Comparison of ENCODE assay signal across 8 cellular contexts in genomic region chr14:49688701-49689030, GRCh38. TPM values are rescaled to one million over a fixed set of nuclear protein-coding genes. Genes with fewer than 3 reads are reported as not detected.
DNase-seq lines count a peak whose midpoint lies in the region; ATAC-seq, FAIRE-seq and TF ChIP-seq lines count a peak whose summit lies in the region.

No MANE protein-coding gene starts in this region.

- H3K9me2 ChIP-seq in Loucy (replicated peaks; ENCODE audit: low read depth, low read length): no peaks in the 10 kb centered on the region

- ATAC-seq in CD4-positive, alpha-beta T cell (ENCODE audit: poor library complexity): no peak
- ATAC-seq in sciatic nerve: no peak

- peak overlapping the region; percentile 76 for H3K9ac ChIP-seq in Loucy (ENCODE audit: low read depth, low read length, poor library complexity, severe bottlenecking)

- no peak for DNase-seq in CD4-positive, alpha-beta T cell
- DNase-seq in coronary artery (ENCODE audit: low spot score) (no peak), sciatic nerve (ENCODE audit: low spot score) (no peak), NCI-H1105 treated with DMSO at 0.1 percent for 48 hours (lab: John Stamatoyannopoulos, UW) (no peak), Ammon's horn (ENCODE audit: low spot score) (no peak), RCC 7860 (ENCODE audit: low spot score) (no peak)

- no peak overlapping the region for H3K27ac ChIP-seq in CD4-positive, alpha-beta T cell (ENCODE audit: low read depth, low read length)
- H3K27ac ChIP-seq in coronary artery (peak overlapping the region; percentile 51 to 88), neutrophil (no peak overlapping the region)

- H2AFZ ChIP-seq in Loucy (ENCODE audit: low read length): peak overlapping the region; percentile 96

- H3K9me3 Mint-ChIP-seq in CD4-positive, alpha-beta T cell: no peaks in the 10 kb centered on the region

- H4K20me1 ChIP-seq in Loucy (ENCODE audit: insufficient read depth, low read length, poor library complexity, severe bottlenecking): peaks cover 14% of the 10 kb centered on the region

- peak overlapping the region; percentile 76 for H3K4me2 ChIP-seq in Loucy (ENCODE audit: low read depth, low read length, poor library complexity, severe bottlenecking)

- no peaks in the 10 kb centered on the region for H3K9me3 ChIP-seq in CD4-positive, alpha-beta T cell (ENCODE audit: control insufficient read depth, low read length)
- H3K9me3 ChIP-seq in Loucy (ENCODE audit: insufficient read depth, low read depth, low read length) (no peaks in the 10 kb centered on the region), neutrophil (no peaks in the 10 kb centered on the region)

- CTCF ChIA-PET in CD4-positive, alpha-beta T cell (lab: Charles Lee): interaction anchor here (0.9 to 2.8 kb wide), 2 partner anchors 54 to 227 kb away, joined by 3 to 15 read pairs; partner anchors contain the start of gene DNAAF2

- H3K27me3 Mint-ChIP-seq in CD4-positive, alpha-beta T cell: no peaks in the 10 kb centered on the region

- H3K36me3 Mint-ChIP-seq in CD4-positive, alpha-beta T cell (ENCODE audit: low read depth): peaks cover 9% of the 10 kb centered on the region

- TF ChIP-seq CTCF in CD4-positive, alpha-beta T cell (IDR thresholded peaks at IDR 0.05): no peak
- no peak for TF ChIP-seq CTCF in Loucy (conservative IDR thresholded peaks at IDR 0.05; ENCODE audit: low read length)
- no peak for TF ChIP-seq CTCF in coronary artery (IDR thresholded peaks at IDR 0.05)
- TF ChIP-seq CTCF in neutrophil (IDR thresholded peaks at IDR 0.05): no peak

- H3K36me3 ChIP-seq in Loucy (ENCODE audit: insufficient read depth, low read length) (no peaks in the 10 kb centered on the region), neutrophil (no peaks in the 10 kb centered on the region)

- H3K4me1 ChIP-seq in Loucy (ENCODE audit: insufficient read depth, low read length, poor library complexity, severe bottlenecking): peaks cover 41% of the 10 kb centered on the region
- H3K4me1 ChIP-seq in neutrophil (ENCODE audit: control insufficient read depth in 1 of 2, insufficient read depth in 1 of 2, low read depth in 1 of 2, low read length in 1 of 2): peaks cover 18 to 22% of the 10 kb centered on the region in 2 experiments

- peaks cover 32% of the 10 kb centered on the region for H3K4me1 Mint-ChIP-seq in CD4-positive, alpha-beta T cell (ENCODE audit: low read depth)

- intact Hi-C loops in CD4-positive, alpha-beta T cell (cut with DNase I, micrococcal nuclease): loop anchor here in 1 of 2 experiments (5.0 kb wide), 1 partner anchor 624 kb away; the partner anchor contains the start of genes DMAC2L and L2HGDH
- intact Hi-C loops in sciatic nerve (cut with DNase I): no loop called here

- POLR2A ChIA-PET in CD4-positive, alpha-beta T cell (lab: Charles Lee): interaction anchor here (0.7 to 3.3 kb wide), 9 partner anchors 8 to 174 kb away, joined by 3 to 30 read pairs (median 4); partner anchors contain the start of genes DNAAF2, KLHDC2, MGAT2 and NEMF

- H3K27me3 ChIP-seq in CD4-positive, alpha-beta T cell (ENCODE audit: control insufficient read depth, insufficient read depth, low read length): no peaks in the 10 kb centered on the region
- H3K27me3 ChIP-seq in Loucy (ENCODE audit: insufficient read depth, low read length, poor library complexity, severe bottlenecking) (no peaks in the 10 kb centered on the region), neutrophil (no peaks in the 10 kb centered on the region)

- FAIRE-seq in RCC 7860 (lab: Jason Lieb, UNC): no peak

- H3K4me3 ChIP-seq in Loucy (ENCODE audit: low read length, poor library complexity, severe bottlenecking): peak overlapping the region; percentile 87
- H3K4me3 ChIP-seq in coronary artery: peak overlapping the region; percentile 89
- peak overlapping the region; percentile 76 to 85 for H3K4me3 ChIP-seq in neutrophil (ENCODE audit: low read depth in 1 of 2, low read length in 1 of 2)

- peak overlapping the region; percentile 69 for H3K27ac Mint-ChIP-seq in CD4-positive, alpha-beta T cell

- H3F3A ChIP-seq in Loucy (ENCODE audit: low read depth): peaks cover 16% of the 10 kb centered on the region

- peak overlapping the region; percentile 86 for H3K4me3 Mint-ChIP-seq in CD4-positive, alpha-beta T cell

- peaks cover 32% of the 10 kb centered on the region for H3K79me2 ChIP-seq in Loucy (ENCODE audit: insufficient read depth, low read length)

RNA-seq across cellular contexts. Expression of gene POLE2, which starts 0.7 kb away (rescaled TPM):
- 1 to 10 TPM; 1.2 to 1.4 TPM for total RNA-seq in CD4-positive, alpha-beta T cell
- 2.0 TPM for total RNA-seq in sciatic nerve

RNA-seq across cellular contexts. Expression of gene KLHDC1, which starts 4.3 kb away (rescaled TPM):
- 10 to 100 TPM in 1 of 2 experiments, 1 to 10 TPM in 1; 9.8 to 11.8 TPM for total RNA-seq in CD4-positive, alpha-beta T cell
- total RNA-seq in sciatic nerve: 20.7 TPM

RNA-seq across cellular contexts. Expression of gene DNAAF2, which starts 53.6 kb away (rescaled TPM):
- total RNA-seq in CD4-positive, alpha-beta T cell: 1 to 10 TPM; 7.5 to 8.0 TPM
- 5.1 TPM for total RNA-seq in sciatic nerve

Comparison
In these comparisons a context has a peak if more than half of its experiments do, and no peak if none do; other contexts are left out.
1. H3K27ac ChIP-seq: peak in coronary artery (2 of 2); none in CD4-positive, alpha-beta T cell (single experiment) and neutrophil (single experiment).
2. Peak in every context shown above with its lines, with median percentiles within 50 percentile points of each other: H3K4me3 ChIP-seq.